In genomic region chr4:7101692-7102515, GRCh38 we compare ENCODE assay signal across 1 cellular context.
TF ChIP-seq lines count a peak whose summit lies in the region.

No MANE protein-coding gene starts in this region.

TF ChIP-seq in HepG2, 621 proteins besides CTCF, POLR2A, EP300 and RAD21 (continued from another document and continues in another):
- TF ChIP-seq, protein P1, sequence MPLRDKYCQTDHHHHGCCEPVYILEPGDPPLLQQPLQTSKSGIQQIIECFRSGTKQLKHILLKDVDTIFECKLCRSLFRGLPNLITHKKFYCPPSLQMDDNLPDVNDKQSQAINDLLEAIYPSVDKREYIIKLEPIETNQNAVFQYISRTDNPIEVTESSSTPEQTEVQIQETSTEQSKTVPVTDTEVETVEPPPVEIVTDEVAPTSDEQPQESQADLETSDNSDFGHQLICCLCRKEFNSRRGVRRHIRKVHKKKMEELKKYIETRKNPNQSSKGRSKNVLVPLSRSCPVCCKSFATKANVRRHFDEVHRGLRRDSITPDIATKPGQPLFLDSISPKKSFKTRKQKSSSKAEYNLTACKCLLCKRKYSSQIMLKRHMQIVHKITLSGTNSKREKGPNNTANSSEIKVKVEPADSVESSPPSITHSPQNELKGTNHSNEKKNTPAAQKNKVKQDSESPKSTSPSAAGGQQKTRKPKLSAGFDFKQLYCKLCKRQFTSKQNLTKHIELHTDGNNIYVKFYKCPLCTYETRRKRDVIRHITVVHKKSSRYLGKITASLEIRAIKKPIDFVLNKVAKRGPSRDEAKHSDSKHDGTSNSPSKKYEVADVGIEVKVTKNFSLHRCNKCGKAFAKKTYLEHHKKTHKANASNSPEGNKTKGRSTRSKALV (CRISPR knock-in tag; IDR thresholded peaks at IDR 0.05), result peak; percentile 64; the same call in 1 of the 2 replicates
- TF ChIP-seq, protein P2, sequence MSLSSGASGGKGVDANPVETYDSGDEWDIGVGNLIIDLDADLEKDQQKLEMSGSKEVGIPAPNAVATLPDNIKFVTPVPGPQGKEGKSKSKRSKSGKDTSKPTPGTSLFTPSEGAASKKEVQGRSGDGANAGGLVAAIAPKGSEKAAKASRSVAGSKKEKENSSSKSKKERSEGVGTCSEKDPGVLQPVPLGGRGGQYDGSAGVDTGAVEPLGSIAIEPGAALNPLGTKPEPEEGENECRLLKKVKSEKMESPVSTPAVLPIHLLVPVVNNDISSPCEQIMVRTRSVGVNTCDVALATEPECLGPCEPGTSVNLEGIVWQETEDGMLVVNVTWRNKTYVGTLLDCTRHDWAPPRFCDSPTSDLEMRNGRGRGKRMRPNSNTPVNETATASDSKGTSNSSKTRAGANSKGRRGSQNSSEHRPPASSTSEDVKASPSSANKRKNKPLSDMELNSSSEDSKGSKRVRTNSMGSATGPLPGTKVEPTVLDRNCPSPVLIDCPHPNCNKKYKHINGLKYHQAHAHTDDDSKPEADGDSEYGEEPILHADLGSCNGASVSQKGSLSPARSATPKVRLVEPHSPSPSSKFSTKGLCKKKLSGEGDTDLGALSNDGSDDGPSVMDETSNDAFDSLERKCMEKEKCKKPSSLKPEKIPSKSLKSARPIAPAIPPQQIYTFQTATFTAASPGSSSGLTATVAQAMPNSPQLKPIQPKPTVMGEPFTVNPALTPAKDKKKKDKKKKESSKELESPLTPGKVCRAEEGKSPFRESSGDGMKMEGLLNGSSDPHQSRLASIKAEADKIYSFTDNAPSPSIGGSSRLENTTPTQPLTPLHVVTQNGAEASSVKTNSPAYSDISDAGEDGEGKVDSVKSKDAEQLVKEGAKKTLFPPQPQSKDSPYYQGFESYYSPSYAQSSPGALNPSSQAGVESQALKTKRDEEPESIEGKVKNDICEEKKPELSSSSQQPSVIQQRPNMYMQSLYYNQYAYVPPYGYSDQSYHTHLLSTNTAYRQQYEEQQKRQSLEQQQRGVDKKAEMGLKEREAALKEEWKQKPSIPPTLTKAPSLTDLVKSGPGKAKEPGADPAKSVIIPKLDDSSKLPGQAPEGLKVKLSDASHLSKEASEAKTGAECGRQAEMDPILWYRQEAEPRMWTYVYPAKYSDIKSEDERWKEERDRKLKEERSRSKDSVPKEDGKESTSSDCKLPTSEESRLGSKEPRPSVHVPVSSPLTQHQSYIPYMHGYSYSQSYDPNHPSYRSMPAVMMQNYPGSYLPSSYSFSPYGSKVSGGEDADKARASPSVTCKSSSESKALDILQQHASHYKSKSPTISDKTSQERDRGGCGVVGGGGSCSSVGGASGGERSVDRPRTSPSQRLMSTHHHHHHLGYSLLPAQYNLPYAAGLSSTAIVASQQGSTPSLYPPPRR (CRISPR knock-in tag; IDR thresholded peaks at IDR 0.05; ENCODE audit: borderline replicate concordance), result no peak
- TF ChIP-seq ZNF782 (CRISPR knock-in tag; IDR thresholded peaks at IDR 0.05; ENCODE audit: borderline replicate concordance), result 0 out of 2 replicates have a peak, but pooled peaks have one; percentile 51
- TF ChIP-seq ZNF274 (CRISPR knock-in tag; IDR thresholded peaks at IDR 0.05), result 0 out of 2 replicates have a peak, but pooled peaks have one; percentile 48
- TF ChIP-seq ZNF850 (CRISPR knock-in tag; conservative IDR thresholded peaks at IDR 0.05), result no peak
- TF ChIP-seq IKZF1 (IDR thresholded peaks at IDR 0.05), result no peak
- TF ChIP-seq MTERF4 (CRISPR knock-in tag; IDR thresholded peaks at IDR 0.05), result no peak
- TF ChIP-seq ZFP91 (CRISPR knock-in tag; IDR thresholded peaks at IDR 0.05; ENCODE audit: borderline replicate concordance), result peak; percentile 57; the same call in 1 of the 2 replicates
- TF ChIP-seq NFRKB (IDR thresholded peaks at IDR 0.05), result no peak
- TF ChIP-seq SP4 (CRISPR knock-in tag; IDR thresholded peaks at IDR 0.05), result peak; percentile 32; the same call in 1 of the 2 replicates
- TF ChIP-seq, protein P3, sequence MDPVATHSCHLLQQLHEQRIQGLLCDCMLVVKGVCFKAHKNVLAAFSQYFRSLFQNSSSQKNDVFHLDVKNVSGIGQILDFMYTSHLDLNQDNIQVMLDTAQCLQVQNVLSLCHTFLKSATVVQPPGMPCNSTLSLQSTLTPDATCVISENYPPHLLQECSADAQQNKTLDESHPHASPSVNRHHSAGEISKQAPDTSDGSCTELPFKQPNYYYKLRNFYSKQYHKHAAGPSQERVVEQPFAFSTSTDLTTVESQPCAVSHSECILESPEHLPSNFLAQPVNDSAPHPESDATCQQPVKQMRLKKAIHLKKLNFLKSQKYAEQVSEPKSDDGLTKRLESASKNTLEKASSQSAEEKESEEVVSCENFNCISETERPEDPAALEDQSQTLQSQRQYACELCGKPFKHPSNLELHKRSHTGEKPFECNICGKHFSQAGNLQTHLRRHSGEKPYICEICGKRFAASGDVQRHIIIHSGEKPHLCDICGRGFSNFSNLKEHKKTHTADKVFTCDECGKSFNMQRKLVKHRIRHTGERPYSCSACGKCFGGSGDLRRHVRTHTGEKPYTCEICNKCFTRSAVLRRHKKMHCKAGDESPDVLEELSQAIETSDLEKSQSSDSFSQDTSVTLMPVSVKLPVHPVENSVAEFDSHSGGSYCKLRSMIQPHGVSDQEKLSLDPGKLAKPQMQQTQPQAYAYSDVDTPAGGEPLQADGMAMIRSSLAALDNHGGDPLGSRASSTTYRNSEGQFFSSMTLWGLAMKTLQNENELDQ (CRISPR knock-in tag; IDR thresholded peaks at IDR 0.05; ENCODE audit: borderline replicate concordance), result no peak
- 0 out of 2 replicates have a peak, but pooled peaks have one; percentile 29 for TF ChIP-seq ZBTB8A (CRISPR knock-in tag; IDR thresholded peaks at IDR 0.05; ENCODE audit: borderline replicate concordance, low read depth)
- TF ChIP-seq FOXP1 (IDR thresholded peaks at IDR 0.05), result no peak
- no peak for TF ChIP-seq FOXP1 (CRISPR knock-in tag; IDR thresholded peaks at IDR 0.05)
- TF ChIP-seq, protein P4, sequence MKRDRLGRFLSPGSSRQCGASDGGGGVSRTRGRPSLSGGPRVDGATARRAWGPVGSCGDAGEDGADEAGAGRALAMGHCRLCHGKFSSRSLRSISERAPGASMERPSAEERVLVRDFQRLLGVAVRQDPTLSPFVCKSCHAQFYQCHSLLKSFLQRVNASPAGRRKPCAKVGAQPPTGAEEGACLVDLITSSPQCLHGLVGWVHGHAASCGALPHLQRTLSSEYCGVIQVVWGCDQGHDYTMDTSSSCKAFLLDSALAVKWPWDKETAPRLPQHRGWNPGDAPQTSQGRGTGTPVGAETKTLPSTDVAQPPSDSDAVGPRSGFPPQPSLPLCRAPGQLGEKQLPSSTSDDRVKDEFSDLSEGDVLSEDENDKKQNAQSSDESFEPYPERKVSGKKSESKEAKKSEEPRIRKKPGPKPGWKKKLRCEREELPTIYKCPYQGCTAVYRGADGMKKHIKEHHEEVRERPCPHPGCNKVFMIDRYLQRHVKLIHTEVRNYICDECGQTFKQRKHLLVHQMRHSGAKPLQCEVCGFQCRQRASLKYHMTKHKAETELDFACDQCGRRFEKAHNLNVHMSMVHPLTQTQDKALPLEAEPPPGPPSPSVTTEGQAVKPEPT (CRISPR knock-in tag; IDR thresholded peaks at IDR 0.05; ENCODE audit: low read depth), result 0 out of 2 replicates have a peak, but pooled peaks have one; percentile 52
- TF ChIP-seq ZNF207 (IDR thresholded peaks at IDR 0.05; ENCODE audit: borderline replicate concordance), result no peak
- no peak for TF ChIP-seq HNRNPLL (IDR thresholded peaks at IDR 0.05; ENCODE audit: low read depth, low read length, poor library complexity, severe bottlenecking)
- TF ChIP-seq ZNF367 (CRISPR knock-in tag; IDR thresholded peaks at IDR 0.05; ENCODE audit: borderline replicate concordance), result no peak
- TF ChIP-seq ZNF225 (CRISPR knock-in tag; IDR thresholded peaks at IDR 0.05), result 0 out of 2 replicates have a peak, but pooled peaks have one; percentile 46
- TF ChIP-seq, protein P5, sequence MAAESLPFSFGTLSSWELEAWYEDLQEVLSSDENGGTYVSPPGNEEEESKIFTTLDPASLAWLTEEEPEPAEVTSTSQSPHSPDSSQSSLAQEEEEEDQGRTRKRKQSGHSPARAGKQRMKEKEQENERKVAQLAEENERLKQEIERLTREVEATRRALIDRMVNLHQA (CRISPR knock-in tag; IDR thresholded peaks at IDR 0.05), result no peak
- no peak for TF ChIP-seq PHF21A (CRISPR knock-in tag; IDR thresholded peaks at IDR 0.05)
- 0 out of 2 replicates have a peak, but pooled peaks have one; percentile 25 for TF ChIP-seq ISL2 (CRISPR knock-in tag; IDR thresholded peaks at IDR 0.05)
- 0 out of 2 replicates have a peak, but pooled peaks have one; percentile 43 for TF ChIP-seq ZNF280B (CRISPR knock-in tag; IDR thresholded peaks at IDR 0.05; ENCODE audit: borderline replicate concordance)
- TF ChIP-seq NFIB (CRISPR knock-in tag; IDR thresholded peaks at IDR 0.05; ENCODE audit: borderline replicate concordance), result no peak
- peak; percentile 39; the same call in 1 of the 2 replicates for TF ChIP-seq TARDBP (CRISPR knock-in tag; IDR thresholded peaks at IDR 0.05)
- peak; percentile 97 for TF ChIP-seq KDM2A (CRISPR knock-in tag; IDR thresholded peaks at IDR 0.05; ENCODE audit: borderline replicate concordance, low read depth)
- no peak for TF ChIP-seq NPAS2 (CRISPR knock-in tag; IDR thresholded peaks at IDR 0.05; ENCODE audit: borderline replicate concordance)
- TF ChIP-seq ZNF724P (CRISPR knock-in tag; IDR thresholded peaks at IDR 0.05; ENCODE audit: borderline replicate concordance), result peak; percentile 40; the same call in 1 of the 2 replicates
- TF ChIP-seq CBX5 (CRISPR knock-in tag; IDR thresholded peaks at IDR 0.05; ENCODE audit: borderline replicate concordance), result peak; percentile 22; the same call in 1 of the 2 replicates
- 0 out of 2 replicates have a peak, but pooled peaks have one; percentile 35 for TF ChIP-seq ZNF343 (CRISPR knock-in tag; IDR thresholded peaks at IDR 0.05)
- TF ChIP-seq, protein P6, sequence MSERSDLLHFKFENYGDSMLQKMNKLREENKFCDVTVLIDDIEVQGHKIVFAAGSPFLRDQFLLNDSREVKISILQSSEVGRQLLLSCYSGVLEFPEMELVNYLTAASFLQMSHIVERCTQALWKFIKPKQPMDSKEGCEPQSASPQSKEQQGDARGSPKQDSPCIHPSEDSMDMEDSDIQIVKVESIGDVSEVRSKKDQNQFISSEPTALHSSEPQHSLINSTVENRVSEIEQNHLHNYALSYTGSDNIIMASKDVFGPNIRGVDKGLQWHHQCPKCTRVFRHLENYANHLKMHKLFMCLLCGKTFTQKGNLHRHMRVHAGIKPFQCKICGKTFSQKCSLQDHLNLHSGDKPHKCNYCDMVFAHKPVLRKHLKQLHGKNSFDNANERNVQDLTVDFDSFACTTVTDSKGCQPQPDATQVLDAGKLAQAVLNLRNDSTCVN (CRISPR knock-in tag; IDR thresholded peaks at IDR 0.05; ENCODE audit: borderline replicate concordance), result no peak
- TF ChIP-seq ZNF574 (CRISPR knock-in tag; IDR thresholded peaks at IDR 0.05), result peak; percentile 52
- peak; percentile 48; the same call in 1 of the 2 replicates for TF ChIP-seq MEIS2 (CRISPR knock-in tag; IDR thresholded peaks at IDR 0.05)
- TF ChIP-seq ATF5 (CRISPR knock-in tag; IDR thresholded peaks at IDR 0.05; ENCODE audit: low read depth), result no peak
- TF ChIP-seq ERF (CRISPR knock-in tag; IDR thresholded peaks at IDR 0.05), result no peak
